9 cellular contexts compared by ENCODE assay signal in the genomic region with DNA sequence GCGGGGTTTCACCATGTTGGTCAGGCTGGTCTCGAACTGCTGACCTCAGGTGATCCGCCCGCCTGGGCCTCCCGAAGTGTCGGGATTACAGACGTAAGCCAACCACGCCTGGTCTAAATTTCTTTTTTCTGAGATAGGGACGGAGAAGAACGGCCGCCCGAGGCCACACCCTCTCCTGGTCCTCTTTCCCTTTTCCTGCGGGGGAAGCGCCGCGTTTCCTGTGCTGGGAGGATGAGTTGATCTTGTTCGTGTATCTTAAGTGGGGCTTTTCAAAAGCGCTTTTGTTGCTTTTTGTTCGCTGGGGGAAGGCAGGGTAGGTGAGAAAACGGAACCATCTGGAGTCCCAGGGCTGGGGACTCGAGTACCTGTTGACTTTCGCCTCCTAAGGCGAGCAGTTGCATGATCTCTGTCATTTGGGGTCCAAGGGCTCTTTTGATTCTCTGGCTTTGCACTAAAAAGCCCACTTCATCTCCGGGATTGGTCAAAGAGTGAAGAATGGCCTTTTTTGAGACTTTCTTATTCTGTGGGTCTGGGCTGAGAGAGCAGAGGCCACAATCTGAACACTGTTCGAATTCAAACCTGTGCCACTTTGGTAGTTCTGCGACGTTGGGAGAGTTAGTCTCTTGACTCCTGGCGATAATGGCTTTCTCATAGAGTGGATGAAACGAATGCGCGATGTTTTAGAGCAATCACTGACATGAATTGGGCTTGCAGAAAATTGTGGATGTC. TPM values are rescaled to one million over a fixed set of nuclear protein-coding genes. Genes with fewer than 3 reads are reported as not detected.
DNase-seq lines count a peak whose midpoint lies in the region; ATAC-seq and TF ChIP-seq lines count a peak whose summit lies in the region.
"Had no signal": no experiment of that assay in that cellular context is flagged by ENCODE, and none has a peak within 500 bp of the region (broad histone marks: within the 10 kb centered on the region; RNA-seq: fewer than 3 reads in every experiment).

No MANE protein-coding gene starts in this region.

- H3K4me1 ChIP-seq in HUES64 (ENCODE audit: insufficient read depth, low read length) (peaks cover 12% of the 10 kb centered on the region), neuronal stem cell (ENCODE audit: control insufficient read depth in 2 of 2, insufficient read depth in 1 of 2, low read depth in 1 of 2, low read length in 2 of 2) (peaks cover 7 to 11% of the 10 kb centered on the region in 2 donors)

- H3K4ac ChIP-seq in neuronal stem cell (ENCODE audit: low read length): no peak overlapping the region

- no peak overlapping the region for H2BK120ac ChIP-seq in neuronal stem cell (ENCODE audit: low read depth, low read length)

- H4K8ac ChIP-seq in neuronal stem cell (ENCODE audit: low read depth, low read length): no peak overlapping the region

- H2BK15ac ChIP-seq in neuronal stem cell (ENCODE audit: low read length): no peak overlapping the region

- no peak overlapping the region for H3K23ac ChIP-seq in neuronal stem cell (ENCODE audit: low read depth, low read length, poor library complexity)

- H3K36me3 ChIP-seq in HUES64 (ENCODE audit: insufficient read depth, low read length): peaks cover 51% of the 10 kb centered on the region
- H3K36me3 ChIP-seq in neuronal stem cell (replicated peaks in 1 of 2; ENCODE audit: control insufficient read depth in 2 of 2, insufficient read depth in 2 of 2, low read length in 2 of 2): peaks cover 25 to 56% of the 10 kb centered on the region in 2 donors

- H2AK5ac ChIP-seq in neuronal stem cell (ENCODE audit: low read depth, low read length): peak overlapping the region; percentile 21

- peak overlapping the region; percentile 62 for H3K4me2 ChIP-seq in neuronal stem cell (ENCODE audit: insufficient read depth, low read length, poor library complexity, severe bottlenecking)

- H2BK5ac ChIP-seq in neuronal stem cell (ENCODE audit: low read length): no peak overlapping the region

- peaks cover 54% of the 10 kb centered on the region for H3K36me3 Mint-ChIP-seq in activated CD8-positive, alpha-beta T cell treated with anti-CD3 and anti-CD28 coated beads for 36 hours (ENCODE audit: low read depth)

- H3K27me3 Mint-ChIP-seq in activated CD8-positive, alpha-beta T cell treated with anti-CD3 and anti-CD28 coated beads for 36 hours: no peaks in the 10 kb centered on the region

- H3K4me3 ChIP-seq in AG09309 (ENCODE audit: control insufficient read depth, low read depth, low read length): peak overlapping the region; percentile 90
- H3K4me3 ChIP-seq in HUES64 (ENCODE audit: low read length): peak overlapping the region; percentile 88
- peak overlapping the region; percentile 96 for H3K4me3 ChIP-seq in fibroblast of mammary gland (ENCODE audit: control insufficient read depth, low read depth, low read length)
- peak overlapping the region; percentile 88 to 95 for H3K4me3 ChIP-seq in neuronal stem cell (ENCODE audit: low read length in 2 of 2)

- H3K27me3 ChIP-seq in HUES64 (ENCODE audit: insufficient read depth, low read length) (no peaks in the 10 kb centered on the region), neuronal stem cell (ENCODE audit: control insufficient read depth in 3 of 3, insufficient read depth in 3 of 3, low read depth in 1 of 3, low read length in 3 of 3) (peaks cover 0 to 2% (median 0%) of the 10 kb centered on the region in 3 experiments)

- CTCF ChIA-PET in activated CD8-positive, alpha-beta T cell treated with anti-CD3 and anti-CD28 coated beads for 36 hours (lab: Charles Lee): interaction anchor here (1.2 to 2.3 kb wide), 3 partner anchors 24 to 279 kb away, joined by 3 to 11 read pairs (median 4); no protein-coding TSS in a partner anchor

- H3K27ac ChIP-seq in HUES64 (ENCODE audit: low read depth, low read length): peak overlapping the region; percentile 96
- H3K27ac ChIP-seq in neuronal stem cell (replicated peaks; ENCODE audit: low read length): peak overlapping the region; percentile 57

- peak overlapping the region; percentile 99 for H3K9ac ChIP-seq in HUES64 (ENCODE audit: low read depth, low read length)
- H3K9ac ChIP-seq in neuronal stem cell (ENCODE audit: low read depth, low read length, poor library complexity): peak overlapping the region; percentile 79

- 1% methylated on average over 30 of the region's 31 CpGs for WGBS in HUES64
- no CpG with 5 or more reads among the region's 31 CpGs for WGBS in neuronal stem cell (ENCODE audit: extremely low coverage in 2 of 2, insufficient read length in 2 of 2, insufficient replicate concordance in 1 of 2), 2 donors

- DNase-seq in AG09309 (ENCODE audit: low read depth) (no peak), fibroblast of mammary gland (ENCODE audit: low read depth) (peak; percentile 49), neuronal stem cell (ENCODE audit: low spot score) (peak; percentile 20)
- DNase-seq in activated CD8-positive, alpha-beta T cell treated with anti-CD3 and anti-CD28 coated beads for 36 hours: peak; percentile 54

- peak overlapping the region; percentile 99 for H3K4me3 Mint-ChIP-seq in activated CD8-positive, alpha-beta T cell treated with anti-CD3 and anti-CD28 coated beads for 36 hours

- H3K4me1 Mint-ChIP-seq in activated CD8-positive, alpha-beta T cell treated with anti-CD3 and anti-CD28 coated beads for 36 hours (ENCODE audit: low read depth): peaks cover 58% of the 10 kb centered on the region

- no peak for TF ChIP-seq CTCF in AG09309 (IDR thresholded peaks at IDR 0.05; ENCODE audit: control insufficient read depth, insufficient read depth, low read depth, low read length, missing control alignments)
- no peak for TF ChIP-seq CTCF in activated CD8-positive, alpha-beta T cell treated with anti-CD3 and anti-CD28 coated beads for 36 hours (IDR thresholded peaks at IDR 0.05)
- TF ChIP-seq CTCF in fibroblast of mammary gland (conservative IDR thresholded peaks at IDR 0.05; ENCODE audit: control insufficient read depth, insufficient read depth, low read depth, low read length): no peak

- H3K79me1 ChIP-seq in neuronal stem cell (ENCODE audit: low read depth, low read length): peaks cover 4% of the 10 kb centered on the region

- H2AFZ ChIP-seq in neuronal stem cell (ENCODE audit: low read length): no peak overlapping the region

- intact Hi-C loops in activated CD8-positive, alpha-beta T cell treated with anti-CD3 and anti-CD28 coated beads for 36 hours (cut with micrococcal nuclease): loop anchor here (10.0 kb wide), 1 partner anchor 694 kb away; a partner anchor contains a TSS

- H4K91ac ChIP-seq in neuronal stem cell (ENCODE audit: low read depth, low read length, poor library complexity): no peak overlapping the region

- peak overlapping the region; percentile 35 for H3K18ac ChIP-seq in neuronal stem cell (ENCODE audit: low read length)

- H3K9me3 Mint-ChIP-seq in activated CD8-positive, alpha-beta T cell treated with anti-CD3 and anti-CD28 coated beads for 36 hours: peaks cover 4% of the 10 kb centered on the region

- H3K27ac Mint-ChIP-seq in activated CD8-positive, alpha-beta T cell treated with anti-CD3 and anti-CD28 coated beads for 36 hours: peak overlapping the region; percentile 99

- no peak for ATAC-seq in activated CD8-positive, alpha-beta T cell treated with anti-CD3 and anti-CD28 coated beads for 36 hours
- no peak for ATAC-seq in HG03439 (IDR thresholded peaks at IDR 0.05; ENCODE audit: unreplicated experiment)
- ATAC-seq in GM21717 (IDR thresholded peaks at IDR 0.05; ENCODE audit: unreplicated experiment): no peak
- no peak for ATAC-seq in HG03378 (IDR thresholded peaks at IDR 0.05; ENCODE audit: unreplicated experiment)

- POLR2A ChIA-PET in activated CD8-positive, alpha-beta T cell treated with anti-CD3 and anti-CD28 coated beads for 36 hours (lab: Charles Lee): interaction anchor here (0.7 to 13.8 kb wide), 31 partner anchors 10 to 692 kb away, joined by 3 to 482 read pairs (median 6); a partner anchor contains a TSS

- H3K14ac ChIP-seq in neuronal stem cell (ENCODE audit: low read length): no peak overlapping the region

- H3K9me3 ChIP-seq in HUES64 (ENCODE audit: insufficient read depth, low read depth, low read length): no peaks in the 10 kb centered on the region
- no peaks in the 10 kb centered on the region for H3K9me3 ChIP-seq in neuronal stem cell (replicated peaks in 1 of 2; ENCODE audit: control insufficient read depth in 2 of 2, insufficient read depth in 1 of 2, low read depth in 1 of 2, low read length in 2 of 2)

- no peak overlapping the region for H2BK12ac ChIP-seq in neuronal stem cell (ENCODE audit: low read length)

RNA-seq across cellular contexts. Expression of a gene that starts 1.3 kb away (rescaled TPM):
- 535 TPM for polyA plus RNA-seq in HUES64 (2013, experiment 1 of 2)
- 528 TPM for polyA plus RNA-seq in HUES64 (2013, experiment 2 of 2)
- total RNA-seq in activated CD8-positive, alpha-beta T cell treated with anti-CD3 and anti-CD28 coated beads for 36 hours: 100 to 1,000 TPM; 486 to 533 TPM
- polyA plus RNA-seq in neuronal stem cell (2013, experiment 1 of 2): 541 TPM
- polyA plus RNA-seq in neuronal stem cell (2013, experiment 2 of 2): 569 TPM

RNA-seq across cellular contexts. Expression of a gene that starts 21.3 kb away (rescaled TPM):
- polyA plus RNA-seq in HUES64 (2013, experiment 1 of 2): 17.3 TPM
- polyA plus RNA-seq in HUES64 (2013, experiment 2 of 2): 17.6 TPM
- total RNA-seq in activated CD8-positive, alpha-beta T cell treated with anti-CD3 and anti-CD28 coated beads for 36 hours: 1 to 10 TPM; 5.9 to 6.1 TPM
- 0.63 TPM for polyA plus RNA-seq in neuronal stem cell (2013, experiment 1 of 2)
- 0.40 TPM for polyA plus RNA-seq in neuronal stem cell (2013, experiment 2 of 2)

RNA-seq across cellular contexts. Expression of a gene that starts 31.4 kb away (rescaled TPM):
- 0.65 TPM for polyA plus RNA-seq in HUES64 (2013, experiment 1 of 2)
- 0.76 TPM for polyA plus RNA-seq in HUES64 (2013, experiment 2 of 2)
- total RNA-seq in activated CD8-positive, alpha-beta T cell treated with anti-CD3 and anti-CD28 coated beads for 36 hours: under 1 TPM; 0.18 to 0.72 TPM
- 1.1 TPM for polyA plus RNA-seq in neuronal stem cell (2013, experiment 1 of 2)
- 0.82 TPM for polyA plus RNA-seq in neuronal stem cell (2013, experiment 2 of 2)

RNA-seq across cellular contexts. Expression of a gene that starts 32.7 kb away (rescaled TPM):
- polyA plus RNA-seq in HUES64 (2013, experiment 1 of 2): 0.30 TPM
- polyA plus RNA-seq in HUES64 (2013, experiment 2 of 2): 0.13 TPM
- not detected for total RNA-seq in activated CD8-positive, alpha-beta T cell treated with anti-CD3 and anti-CD28 coated beads for 36 hours
- polyA plus RNA-seq in neuronal stem cell (2013, experiment 1 of 2): 0.03 TPM
- 0.01 TPM for polyA plus RNA-seq in neuronal stem cell (2013, experiment 2 of 2)
- total RNA-seq: pulmonary artery endothelial cell had no signal

RNA-seq across cellular contexts. Expression of a gene that starts 35.7 kb away (rescaled TPM):
- polyA plus RNA-seq in HUES64 (2013, experiment 1 of 2): not detected
- 1.9 TPM for polyA plus RNA-seq in HUES64 (2013, experiment 2 of 2)
- total RNA-seq in activated CD8-positive, alpha-beta T cell treated with anti-CD3 and anti-CD28 coated beads for 36 hours: not detected
- polyA plus RNA-seq in neuronal stem cell (2013, experiment 1 of 2): not detected
- not detected for polyA plus RNA-seq in neuronal stem cell (2013, experiment 2 of 2)
- total RNA-seq: pulmonary artery endothelial cell had no signal
